In the genomic region with DNA sequence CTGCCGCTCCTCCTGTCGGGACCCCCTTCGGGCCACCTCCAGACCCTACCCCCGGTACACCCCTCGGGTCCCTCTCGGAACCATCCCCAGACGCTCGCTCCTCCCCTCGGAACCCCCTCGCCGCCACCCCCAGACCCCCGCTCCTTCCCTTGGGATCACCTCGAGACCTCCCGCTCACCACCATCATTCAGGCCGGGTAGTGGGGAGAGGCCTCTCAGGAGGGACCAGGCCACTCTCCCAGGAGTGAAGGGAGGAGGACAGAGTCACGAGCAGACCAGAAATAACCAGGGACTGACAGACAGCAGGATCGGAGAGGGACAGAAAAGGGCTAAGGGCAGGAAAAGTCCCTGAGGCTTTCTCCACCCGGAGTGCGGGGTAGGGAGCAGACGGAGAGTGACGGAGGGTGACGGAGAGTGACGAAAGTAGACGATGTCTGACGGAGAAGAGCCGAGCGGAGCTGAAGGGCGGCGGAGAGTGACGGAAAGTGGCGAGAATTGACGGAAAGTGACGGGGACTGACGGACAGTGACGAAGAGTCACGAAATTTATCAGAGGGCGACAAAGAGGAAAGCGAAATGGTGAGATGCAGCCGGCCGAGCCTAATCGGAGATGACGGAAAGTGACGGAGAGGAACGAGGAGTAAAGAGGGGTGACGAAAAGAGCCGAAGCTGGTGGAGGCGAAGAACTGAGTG, we compare ENCODE assay signal across 7 cellular contexts. TPM values are rescaled to one million over a fixed set of nuclear protein-coding genes. Genes with fewer than 3 reads are reported as not detected.
DNase-seq lines count a peak whose midpoint lies in the region; ATAC-seq and TF ChIP-seq lines count a peak whose summit lies in the region.
"Not testable (repeated sequence)": the region's sequence is repeated elsewhere in the genome, so short reads cannot be mapped to it uniquely, and the experiment has no call there.

No MANE protein-coding gene starts in this region.

- H3K4me3 Mint-ChIP-seq in mesothelial cell of epicardium, result peak overlapping the region; percentile 77

- CTCF ChIA-PET in Panc1 (lab: Charles Lee), result not testable (repeated sequence)

- H3K4me3 ChIP-seq in Panc1 (ENCODE audit: low read depth in 2 of 2, low read length in 2 of 2); heart left ventricle; trophoblast cell (ENCODE audit: low read depth, low read length): not testable (repeated sequence)

- H3K23ac ChIP-seq in trophoblast cell (ENCODE audit: low read length), result not testable (repeated sequence)

- not testable (repeated sequence) for H4K12ac ChIP-seq in trophoblast cell (ENCODE audit: low read depth, low read length)

- H3K27me3 Mint-ChIP-seq in mesothelial cell of epicardium (ENCODE audit: low read depth), result not testable (repeated sequence)

- TF ChIP-seq CTCF in Panc1 (IDR thresholded peaks at IDR 0.05); heart left ventricle (IDR thresholded peaks at IDR 0.05); mesothelial cell of epicardium (IDR thresholded peaks at IDR 0.05; ENCODE audit: unreplicated experiment): not testable (repeated sequence)

- not testable (repeated sequence) for H3K79me1 ChIP-seq in trophoblast cell (ENCODE audit: low read length)

- H3K4me1 ChIP-seq in Panc1 (ENCODE audit: control insufficient read depth, insufficient read depth, low read length); heart left ventricle; trophoblast cell (ENCODE audit: control insufficient read depth in 1 of 2, insufficient read depth in 2 of 2, low read length in 2 of 2): not testable (repeated sequence)

- not testable (repeated sequence) for H3K27ac Mint-ChIP-seq in activated naive CD4-positive, alpha-beta T cell treated with anti-CD3 and anti-CD28 coated beads, Interleukin-2, amount 50 U/mL, for 72 hours
- H3K27ac Mint-ChIP-seq in mesothelial cell of epicardium, result peak overlapping the region; percentile 61

- not testable (repeated sequence) for H3K4me2 ChIP-seq in trophoblast cell (ENCODE audit: low read length)

- not testable (repeated sequence) for H3K9me3 Mint-ChIP-seq in activated naive CD4-positive, alpha-beta T cell treated with anti-CD3 and anti-CD28 coated beads, Interleukin-2, amount 50 U/mL, for 72 hours; mesothelial cell of epicardium

- not testable (repeated sequence) for H3K36me3 ChIP-seq in Panc1 (ENCODE audit: control insufficient read depth, insufficient read depth, low read length); heart left ventricle; trophoblast cell (ENCODE audit: control insufficient read depth in 1 of 2, insufficient read depth in 2 of 2, low read length in 2 of 2)

- H3K27ac ChIP-seq in Panc1 (ENCODE audit: low read length); heart left ventricle; trophoblast cell (ENCODE audit: low read depth, low read length): not testable (repeated sequence)

- not testable (repeated sequence) for H2BK5ac ChIP-seq in trophoblast cell (ENCODE audit: low read depth, low read length, poor library complexity)

- not testable (repeated sequence) for H3K9ac ChIP-seq in trophoblast cell (ENCODE audit: low read length)

- BruUV-seq in Panc1 (replicated peaks; lab: Mats Ljungman, UMichigan), result not testable (repeated sequence)

- not testable (repeated sequence) for H3K79me2 ChIP-seq in trophoblast cell (ENCODE audit: control insufficient read depth, insufficient read depth, low read length, poor library complexity)

- in situ Hi-C loops in Panc1 (cut with HindIII; ENCODE audit: low pct_unique_long_range_greater_than_20kb, low sequenced_read_pairs), result not testable (repeated sequence)

- H3K18ac ChIP-seq in trophoblast cell (ENCODE audit: low read length), result not testable (repeated sequence)

- intact Hi-C loops in Panc1 (cut with micrococcal nuclease; ENCODE audit: unreplicated experiment); heart left ventricle (cut with DNase I): not testable (repeated sequence)

- not testable (repeated sequence) for H3K36me3 Mint-ChIP-seq in activated naive CD4-positive, alpha-beta T cell treated with anti-CD3 and anti-CD28 coated beads, Interleukin-2, amount 50 U/mL, for 72 hours; mesothelial cell of epicardium

- H3K4me1 Mint-ChIP-seq in mesothelial cell of epicardium, result not testable (repeated sequence)

- H3K27me3 ChIP-seq in Panc1 (ENCODE audit: control insufficient read depth, insufficient read depth, low read length); heart left ventricle; trophoblast cell (ENCODE audit: insufficient read depth, low read length): not testable (repeated sequence)

- not testable (repeated sequence) for H3K4ac ChIP-seq in trophoblast cell (ENCODE audit: low read depth, low read length)

- not testable (repeated sequence) for DNase-seq in Panc1 (ENCODE audit: low read depth, low spot score); activated naive CD4-positive, alpha-beta T cell treated with anti-CD3 and anti-CD28 coated beads, Interleukin-2, amount 50 U/mL, for 72 hours (ENCODE audit: low spot score in 2 of 2); heart left ventricle
- peak in 1 of 2 experiments; percentile 40 for DNase-seq in mesothelial cell of epicardium (ENCODE audit: low spot score in 2 of 2, unreplicated experiment in 2 of 2)
- DNase-seq in trophoblast cell, result peak; percentile 59 to 70

- WGBS in heart left ventricle, 4 donors, result 82% methylated on average over 20 of the region's 47 CpGs; no CpG with 5 or more reads in 3 of the 4 donors
- WGBS in trophoblast cell (ENCODE audit: extremely low coverage, insufficient coverage, insufficient read length), result no CpG with 5 or more reads among the region's 47 CpGs

- not testable (repeated sequence) for H3K9me3 ChIP-seq in Panc1 (ENCODE audit: control insufficient read depth, insufficient read depth, low read depth, low read length); heart left ventricle; trophoblast cell (ENCODE audit: insufficient read depth, low read depth, low read length)

- not testable (repeated sequence) for H4K91ac ChIP-seq in trophoblast cell (ENCODE audit: low read depth, low read length)

- not testable (repeated sequence) for H2BK12ac ChIP-seq in trophoblast cell (ENCODE audit: low read length)

- H4K8ac ChIP-seq in trophoblast cell (ENCODE audit: low read depth, low read length), result not testable (repeated sequence)

- ATAC-seq in GM18907 (IDR thresholded peaks at IDR 0.05; ENCODE audit: unreplicated experiment) (peak; percentile 56), HG02870 (IDR thresholded peaks at IDR 0.05; ENCODE audit: unreplicated experiment) (peak; percentile 68), Panc1 (peak; percentile 75), heart left ventricle (peak; percentile 37 to 83 (median 66))
- ATAC-seq in activated naive CD4-positive, alpha-beta T cell treated with anti-CD3 and anti-CD28 coated beads, Interleukin-2, amount 50 U/mL, for 72 hours, result peak; percentile 41 to 56

- not testable (repeated sequence) for TF ChIP-seq POLR2A in heart left ventricle (IDR thresholded peaks at IDR 0.05)

- not testable (repeated sequence) for H2AFZ ChIP-seq in trophoblast cell (ENCODE audit: insufficient read depth, low read length, poor library complexity)

- POLR2A ChIA-PET in Panc1 (lab: Charles Lee), result not testable (repeated sequence)

- H2BK120ac ChIP-seq in trophoblast cell (ENCODE audit: insufficient read depth, low read length, poor library complexity), result not testable (repeated sequence)

- not testable (repeated sequence) for H2AK5ac ChIP-seq in trophoblast cell (ENCODE audit: low read length)

- H3K14ac ChIP-seq in trophoblast cell (ENCODE audit: low read length), result not testable (repeated sequence)

RNA-seq across cellular contexts. Expression of a gene that starts 54.6 kb away (rescaled TPM):
- total RNA-seq in Panc1 (2021; ENCODE audit: unreplicated experiment), result 54.9 TPM
- 95.5 TPM for polyA plus RNA-seq in Panc1 (2012; ENCODE audit: insufficient read length)
- total RNA-seq in activated naive CD4-positive, alpha-beta T cell treated with anti-CD3 and anti-CD28 coated beads, Interleukin-2, amount 50 U/mL, for 72 hours, result 100 to 1,000 TPM in 1 of 2 donors, 10 to 100 TPM in 1; 61.4 to 118 TPM
- 1 to 10 TPM in 7 of 9 donors, under 1 TPM in 2; 0.81 to 6.8 (median 3.0) TPM for total RNA-seq in heart left ventricle
- polyA plus RNA-seq in heart left ventricle, result 10 to 100 TPM in 1 of 2 donors, 1 to 10 TPM in 1; 1.9 to 27.0 TPM
- total RNA-seq in mesothelial cell of epicardium, result 34.6 to 37.4 TPM (median 35.0 TPM) in 3 replicates
- polyA plus RNA-seq in trophoblast cell (2013), result 50.3 and 51.6 TPM in 2 replicates
